In genomic region chr3:140151321-140151720, GRCh38 we compare ENCODE assay signal across 19 cellular contexts.
DNase-seq lines count a peak whose midpoint lies in the region; ATAC-seq and TF ChIP-seq lines count a peak whose summit lies in the region.
"Had no signal": no experiment of that assay in that cellular context is flagged by ENCODE, and none has a peak within 500 bp of the region (broad histone marks: within the 10 kb centered on the region; RNA-seq: fewer than 3 reads in every experiment).

No MANE protein-coding gene starts in this region.

- H3K27ac ChIP-seq in WERI-Rb-1 (peak overlapping the region; percentile 57), vagina (no peak overlapping the region)
- H3K27ac ChIP-seq: 22Rv1, BLaER1, C4-2B had no signal

- DNase-seq in NCI-H2227 treated with DMSO at 0.1 percent for 48 hours (lab: John Stamatoyannopoulos, UW) (peak; percentile 29), NCI-H2227 (lab: John Stamatoyannopoulos, UW; ENCODE audit: unreplicated experiment) (no peak), WERI-Rb-1 (peak; percentile 73), vagina (ENCODE audit: extremely low spot score in 2 of 2) (peak; percentile 4 to 62), DMS79 treated with DMSO at 0.1 percent for 48 hours (lab: John Stamatoyannopoulos, UW) (no peak)
- DNase-seq: Caco-2; CD4-positive, CD25-positive, alpha-beta regulatory T cell; CD8-positive, alpha-beta T cell; DMS153; EL; GDM1; H9 had no signal

- H3K4me1 ChIP-seq in vagina = no peaks in the 10 kb centered on the region
- H3K4me1 ChIP-seq: BLaER1, Caco-2 had no signal

- no peak for TF ChIP-seq POLR2A in vagina (IDR thresholded peaks at IDR 0.05)

- TF ChIP-seq CTCF in WERI-Rb-1 (IDR thresholded peaks at IDR 0.05; ENCODE audit: low read depth, low read length) (no peak), vagina (IDR thresholded peaks at IDR 0.05) (no peak)

- no peak for ATAC-seq in HG03139 (IDR thresholded peaks at IDR 0.05; ENCODE audit: unreplicated experiment)
- ATAC-seq: CD8-positive, alpha-beta T cell; GM12878; GM23338; HCT116 had no signal

- H3K4me3 ChIP-seq in WERI-Rb-1 (ENCODE audit: low read depth, low read length) = no peak overlapping the region
- H3K4me3 ChIP-seq in vagina = no peak overlapping the region
- H3K4me3 ChIP-seq: BLaER1, GM12878, GM23338 had no signal

- H3K36me3 ChIP-seq in WERI-Rb-1 = no peaks in the 10 kb centered on the region
- no peaks in the 10 kb centered on the region for H3K36me3 ChIP-seq in vagina
- H3K36me3 ChIP-seq: BLaER1 had no signal

- intact Hi-C loops in vagina (cut with DNase I) = no loop called here

- H3K27me3 ChIP-seq in WERI-Rb-1 (ENCODE audit: insufficient read depth, low read depth, severe bottlenecking) = no peaks in the 10 kb centered on the region
- H3K27me3 ChIP-seq in vagina = no peaks in the 10 kb centered on the region
- H3K27me3 ChIP-seq: BLaER1 had no signal

- H3K9me3 ChIP-seq in WERI-Rb-1 (ENCODE audit: severe bottlenecking) (no peaks in the 10 kb centered on the region), vagina (no peaks in the 10 kb centered on the region)
- H3K9me3 ChIP-seq: BLaER1, Caco-2 had no signal

Comparison
In these comparisons a context has a peak if more than half of its experiments do, and no peak if none do; other contexts are left out.
1. DNase-seq: peak in NCI-H2227 treated with DMSO at 0.1 percent for 48 hours (single experiment), WERI-Rb-1 (single experiment) and vagina (2 of 2); none in NCI-H2227 (single experiment) and DMS79 treated with DMSO at 0.1 percent for 48 hours (single experiment).